In the genomic region with DNA sequence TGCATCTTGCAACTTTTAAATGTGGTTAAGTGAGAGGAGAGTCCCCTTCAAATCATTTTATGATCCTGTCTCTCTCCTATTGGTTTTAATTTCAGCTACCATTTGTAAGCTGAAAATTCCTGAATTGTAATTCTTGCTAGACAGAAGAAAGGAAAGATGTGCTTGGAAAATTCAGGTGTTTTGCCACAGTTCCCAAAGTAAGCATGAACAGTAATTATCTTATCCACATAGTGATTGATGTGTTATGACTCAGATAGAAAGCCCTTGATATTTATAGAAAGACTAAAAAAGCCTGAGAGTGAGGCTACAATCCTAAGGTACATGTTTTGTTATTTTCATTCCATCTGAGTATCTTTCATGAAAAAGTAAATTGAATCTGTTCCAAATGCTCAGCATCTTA, we compare ENCODE assay signal across 28 cellular contexts.
"Had no signal": no experiment of that assay in that cellular context is flagged by ENCODE, and none has a peak within 500 bp of the region (broad histone marks: within the 10 kb centered on the region; RNA-seq: fewer than 3 reads in every experiment).

No MANE protein-coding gene starts in this region.

- H3K27ac Mint-ChIP-seq: naive thymus-derived CD4-positive, alpha-beta T cell; natural killer cell; nephron; stimulated activated effector memory CD8-positive, alpha-beta T cell treated with anti-CD3 and anti-CD28 coated beads, Interleukin-12 subunit alpha, Interleukin-12 subunit beta, amount 100 ng/mL, for 72 hours; stimulated activated naive B cell treated with anti-CD40 and anti-IgM and Interleukin-4, amounts not matched to agents 10 μg/mL and 1 μg/mL and 100 μg/mL, for 72 hours; stimulated activated naive CD8-positive, alpha-beta T cell treated with anti-CD3 and anti-CD28 coated beads, Interleukin-15, amount 100 ng/mL, for 72 hours; type B pancreatic cell had no signal

- H3K27ac ChIP-seq: neutrophil, pancreas, prostate gland, right lobe of liver, sigmoid colon, suprapubic skin, testis, tibial artery, transverse colon, upper lobe of right lung, uterus had no signal

- H3K4me3 ChIP-seq: pancreas, prostate gland, right lobe of liver, sigmoid colon, suprapubic skin, testis, tibial artery, transverse colon, upper lobe of right lung, uterus had no signal

- H3K4me1 ChIP-seq: pancreas, prostate gland, right lobe of liver, suprapubic skin, testis, tibial artery, transverse colon, upper lobe of right lung, uterus had no signal

- H3K36me3 ChIP-seq: neutrophil, pancreas, prostate gland, right lobe of liver, sigmoid colon, suprapubic skin, tibial artery, transverse colon, upper lobe of right lung, uterus had no signal

- H3K36me3 Mint-ChIP-seq: naive thymus-derived CD4-positive, alpha-beta T cell; natural killer cell; stimulated activated effector memory CD8-positive, alpha-beta T cell treated with anti-CD3 and anti-CD28 coated beads, Interleukin-12 subunit alpha, Interleukin-12 subunit beta, amount 100 ng/mL, for 72 hours; stimulated activated naive B cell treated with anti-CD40 and anti-IgM and Interleukin-4, amounts not matched to agents 10 μg/mL and 1 μg/mL and 100 μg/mL, for 72 hours; type B pancreatic cell had no signal

- H3K4me3 Mint-ChIP-seq: naive thymus-derived CD4-positive, alpha-beta T cell; natural killer cell; nephron; neural crest cell; stimulated activated effector memory CD8-positive, alpha-beta T cell treated with anti-CD3 and anti-CD28 coated beads, Interleukin-12 subunit alpha, Interleukin-12 subunit beta, amount 100 ng/mL, for 72 hours; stimulated activated naive B cell treated with anti-CD40 and anti-IgM and Interleukin-4, amounts not matched to agents 10 μg/mL and 1 μg/mL and 100 μg/mL, for 72 hours; stimulated activated naive CD8-positive, alpha-beta T cell treated with anti-CD3 and anti-CD28 coated beads, Interleukin-15, amount 100 ng/mL, for 72 hours; type B pancreatic cell had no signal

- H3K9me3 Mint-ChIP-seq: stimulated activated naive CD8-positive, alpha-beta T cell treated with anti-CD3 and anti-CD28 coated beads, Interleukin-15, amount 100 ng/mL, for 72 hours; type B pancreatic cell had no signal

- ATAC-seq: naive thymus-derived CD4-positive, alpha-beta T cell; natural killer cell; pancreas; right cardiac atrium; right lobe of liver; stimulated activated effector memory CD8-positive, alpha-beta T cell treated with anti-CD3 and anti-CD28 coated beads, Interleukin-12 subunit alpha, Interleukin-12 subunit beta, amount 100 ng/mL, for 72 hours; stimulated activated naive B cell treated with anti-CD40 and anti-IgM and Interleukin-4, amounts not matched to agents 10 μg/mL and 1 μg/mL and 100 μg/mL, for 72 hours; stimulated activated naive CD8-positive, alpha-beta T cell treated with anti-CD3 and anti-CD28 coated beads, Interleukin-15, amount 100 ng/mL, for 72 hours; stimulated activated naive CD8-positive, alpha-beta T cell treated with anti-CD3 and anti-CD28 coated beads, Interleukin-15, Interleukin-2, amounts not matched to agents 100 U/mL and 50 U/mL, for 24 hours; upper lobe of right lung had no signal

- H3K27me3 ChIP-seq: neutrophil, pancreas, right lobe of liver, sigmoid colon, suprapubic skin, testis, tibial artery, transverse colon, upper lobe of right lung, uterus had no signal

- DNase-seq: naive thymus-derived CD4-positive, alpha-beta T cell; natural killer cell; nucleus accumbens; pancreas; right cardiac atrium; right lobe of liver; sigmoid colon; small intestine; stimulated activated CD4-positive, alpha-beta T cell treated with anti-CD3 and anti-CD28 coated beads, Interleukin-15, amount 100 ng/mL, for 24 hours; stimulated activated CD4-positive, alpha-beta T cell treated with anti-CD3 and anti-CD28 coated beads, Interleukin-2, amount 100 ng/mL, for 24 hours; stimulated activated CD4-positive, alpha-beta T cell treated with anti-CD3 and anti-CD28 coated beads, Interleukin-2, amount 100 ng/mL, for 48 hours; stimulated activated CD4-positive, alpha-beta T cell treated with anti-CD3 and anti-CD28 coated beads, Interleukin-4, amount 100 ng/mL, for 24 hours; stimulated activated naive B cell treated with anti-CD40 and anti-IgM and Interleukin-4, amounts not matched to agents 10 μg/mL and 1 μg/mL and 100 μg/mL, for 72 hours; stimulated activated naive CD8-positive, alpha-beta T cell treated with anti-CD3 and anti-CD28 coated beads, Interleukin-15, amount 100 ng/mL, for 72 hours; stimulated activated naive CD8-positive, alpha-beta T cell treated with anti-CD3 and anti-CD28 coated beads, Interleukin-15, Interleukin-2, amounts not matched to agents 100 U/mL and 50 U/mL, for 24 hours; substantia nigra; testis; tibial artery; transverse colon; upper lobe of right lung; uterus had no signal

- H3K27me3 Mint-ChIP-seq: naive thymus-derived CD4-positive, alpha-beta T cell; stimulated activated naive B cell treated with anti-CD40 and anti-IgM and Interleukin-4, amounts not matched to agents 10 μg/mL and 1 μg/mL and 100 μg/mL, for 72 hours; stimulated activated naive CD8-positive, alpha-beta T cell treated with anti-CD3 and anti-CD28 coated beads, Interleukin-15, amount 100 ng/mL, for 72 hours; type B pancreatic cell had no signal

- H3K9me3 ChIP-seq: neutrophil, pancreas, prostate gland, right lobe of liver, sigmoid colon, suprapubic skin, testis, tibial artery, transverse colon, upper lobe of right lung, uterus had no signal

- FAIRE-seq: pancreas had no signal

- H3K4me1 Mint-ChIP-seq: naive thymus-derived CD4-positive, alpha-beta T cell; nephron; stimulated activated naive B cell treated with anti-CD40 and anti-IgM and Interleukin-4, amounts not matched to agents 10 μg/mL and 1 μg/mL and 100 μg/mL, for 72 hours; stimulated activated naive CD8-positive, alpha-beta T cell treated with anti-CD3 and anti-CD28 coated beads, Interleukin-15, amount 100 ng/mL, for 72 hours had no signal
